Comparison of ENCODE assay signal across 9 cellular contexts in the genomic region with DNA sequence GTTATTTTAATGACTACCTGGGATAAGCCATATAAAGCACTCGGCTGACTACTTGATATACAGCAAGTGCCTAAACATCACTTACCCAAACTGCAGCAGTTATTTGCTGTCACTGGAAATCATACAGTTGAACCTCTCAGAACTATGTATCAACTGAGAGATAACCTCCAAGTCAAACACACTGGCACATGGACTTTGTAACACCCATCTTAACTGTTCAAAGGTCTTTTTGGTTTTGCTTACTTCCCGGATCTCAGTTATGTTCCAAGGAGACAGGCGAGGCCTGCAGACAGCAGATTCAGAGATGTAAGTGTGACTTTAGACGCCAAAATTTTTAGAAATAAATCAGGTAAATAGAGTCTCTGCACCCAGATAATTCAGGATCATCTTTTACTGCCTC. TPM values are rescaled to one million over a fixed set of nuclear protein-coding genes. Genes with fewer than 3 reads are reported as not detected.
DNase-seq lines count a peak whose midpoint lies in the region; ATAC-seq, FAIRE-seq and TF ChIP-seq lines count a peak whose summit lies in the region.
"Had no signal": no experiment of that assay in that cellular context is flagged by ENCODE, and none has a peak within 500 bp of the region (broad histone marks: within the 10 kb centered on the region; RNA-seq: fewer than 3 reads in every experiment).

No MANE protein-coding gene starts in this region.

- ATAC-seq in pancreas (peak; percentile 21 to 45 (median 38)), HG02763 (IDR thresholded peaks at IDR 0.05; ENCODE audit: unreplicated experiment) (no peak)

- H3K9me3 ChIP-seq in ES-I3 (ENCODE audit: control insufficient read depth, insufficient read depth, low read length) (no peaks in the 10 kb centered on the region), PC-9 (ENCODE audit: insufficient read depth, low read depth) (no peaks in the 10 kb centered on the region), pancreas (no peaks in the 10 kb centered on the region)

- CTCF ChIA-PET in PC-9 (lab: Charles Lee): no interaction called here

- no TSS peak for BruUV-seq in PC-9 (replicated peaks; lab: Mats Ljungman, UMichigan)

- H3K4me3 ChIP-seq in PC-9 (peak overlapping the region; percentile 99; the same call in 1 of the 2 replicates), epithelial cell of esophagus (ENCODE audit: low read length) (peak overlapping the region; percentile 76), pancreas (peak overlapping the region in 3 of 4 donors; percentile 72 to 99 (median 96))

- H3K9ac ChIP-seq in ES-I3 (ENCODE audit: low read depth, low read length): peak overlapping the region; percentile 98

- DNase-seq in PC-9 (no peak), epithelial cell of esophagus (ENCODE audit: low read depth) (no peak), pancreas (no peak), NCI-H446 treated with DMSO at 0.1 percent for 48 hours (lab: John Stamatoyannopoulos, UW) (no peak), H4 (ENCODE audit: low spot score) (no peak), CD1c-positive myeloid dendritic cell (ENCODE audit: extremely low spot score) (no peak)

- peaks cover 67% of the 10 kb centered on the region for H3K79me2 ChIP-seq in PC-9 (ENCODE audit: low read depth)

- POLR2A ChIA-PET in PC-9 (lab: Charles Lee; ENCODE audit: unreplicated experiment): interaction anchor here (0.5 to 0.6 kb wide), 2 partner anchors 39 to 485 kb away, joined by 3 to 9 read pairs; no protein-coding TSS in a partner anchor

- FAIRE-seq in pancreas (lab: Jason Lieb, UNC): no peak
- FAIRE-seq: TTC549 had no signal

- H3K27ac ChIP-seq in PC-9: peak overlapping the region; percentile 69; the same call in 1 of the 2 replicates
- peak overlapping the region in 1 of 4 donors; percentile 89 for H3K27ac ChIP-seq in pancreas

- peak overlapping the region; percentile 89 for H3K4me2 ChIP-seq in PC-9

- intact Hi-C loops in PC-9 (cut with micrococcal nuclease; ENCODE audit: unreplicated experiment) (no loop called here), pancreas (cut with DNase I) (no loop called here)

- H3K36me3 ChIP-seq in ES-I3 (ENCODE audit: insufficient read depth, low read length) (peaks cover 4% of the 10 kb centered on the region; the same call in 1 of the 2 replicates), PC-9 (ENCODE audit: low read depth) (peaks cover 14% of the 10 kb centered on the region), pancreas (no peaks in the 10 kb centered on the region)

- H3K27me3 ChIP-seq in PC-9 (ENCODE audit: insufficient read depth, low read depth): no peaks in the 10 kb centered on the region
- H3K27me3 ChIP-seq in pancreas: no peaks in the 10 kb centered on the region

- TF ChIP-seq CTCF in PC-9 (conservative IDR thresholded peaks at IDR 0.05) (no peak), epithelial cell of esophagus (IDR thresholded peaks at IDR 0.05; ENCODE audit: insufficient read depth, low read depth, low read length, missing control alignments) (no peak), pancreas (IDR thresholded peaks at IDR 0.05) (no peak)

- peaks cover 7% of the 10 kb centered on the region; the same call in 1 of the 2 replicates for H3K4me1 ChIP-seq in ES-I3 (ENCODE audit: insufficient read depth, low read length)
- H3K4me1 ChIP-seq in PC-9 (replicated peaks; ENCODE audit: insufficient read depth): peaks cover 38% of the 10 kb centered on the region
- peaks cover 8 to 16% (median 8%) of the 10 kb centered on the region in 3 donors for H3K4me1 ChIP-seq in pancreas

- peaks cover 58% of the 10 kb centered on the region for H4K20me1 ChIP-seq in PC-9 (ENCODE audit: insufficient read depth)

- peaks cover 21% of the 10 kb centered on the region; the same call in 1 of the 2 replicates for H3F3A ChIP-seq in PC-9 (ENCODE audit: insufficient read depth, low read depth)

- WGBS in pancreas, 2 donors: 27 to 30% methylated on average over 4 of the region's 4 CpGs

- no peaks in the 10 kb centered on the region for H3K9me2 ChIP-seq in PC-9 (ENCODE audit: insufficient read depth)

- H2AFZ ChIP-seq in PC-9: no peak overlapping the region

RNA-seq across cellular contexts. Expression of gene KDELR2, which starts 1.6 kb away (rescaled TPM):
- total RNA-seq in PC-9 (2021) (134 and 217 TPM in 2 replicates), pancreas (10 to 100 TPM; 54.2 to 97.0 (median 82.5) TPM)
- 10 to 100 TPM; 47.2 to 63.4 TPM for polyA plus RNA-seq in pancreas
- total RNA-seq in H4 (2014; rRNA removed; shearing (Covaris generic)): 458 and 494 TPM in 2 replicates

RNA-seq across cellular contexts. Expression of gene DAGLB, which starts 34.6 kb away (rescaled TPM):
- total RNA-seq in PC-9 (2021) (46.7 and 56.4 TPM in 2 replicates), pancreas (10 to 100 TPM in 3 of 6 donors, 1 to 10 TPM in 3; 7.8 to 15.3 (median 9.9) TPM)
- 10 to 100 TPM in 1 of 2 donors, 1 to 10 TPM in 1; 10.0 to 16.7 TPM for polyA plus RNA-seq in pancreas
- 16.2 and 29.2 TPM in 2 replicates for total RNA-seq in H4 (2014; rRNA removed; shearing (Covaris generic))
